8 cellular contexts compared by ENCODE assay signal in the genomic region with DNA sequence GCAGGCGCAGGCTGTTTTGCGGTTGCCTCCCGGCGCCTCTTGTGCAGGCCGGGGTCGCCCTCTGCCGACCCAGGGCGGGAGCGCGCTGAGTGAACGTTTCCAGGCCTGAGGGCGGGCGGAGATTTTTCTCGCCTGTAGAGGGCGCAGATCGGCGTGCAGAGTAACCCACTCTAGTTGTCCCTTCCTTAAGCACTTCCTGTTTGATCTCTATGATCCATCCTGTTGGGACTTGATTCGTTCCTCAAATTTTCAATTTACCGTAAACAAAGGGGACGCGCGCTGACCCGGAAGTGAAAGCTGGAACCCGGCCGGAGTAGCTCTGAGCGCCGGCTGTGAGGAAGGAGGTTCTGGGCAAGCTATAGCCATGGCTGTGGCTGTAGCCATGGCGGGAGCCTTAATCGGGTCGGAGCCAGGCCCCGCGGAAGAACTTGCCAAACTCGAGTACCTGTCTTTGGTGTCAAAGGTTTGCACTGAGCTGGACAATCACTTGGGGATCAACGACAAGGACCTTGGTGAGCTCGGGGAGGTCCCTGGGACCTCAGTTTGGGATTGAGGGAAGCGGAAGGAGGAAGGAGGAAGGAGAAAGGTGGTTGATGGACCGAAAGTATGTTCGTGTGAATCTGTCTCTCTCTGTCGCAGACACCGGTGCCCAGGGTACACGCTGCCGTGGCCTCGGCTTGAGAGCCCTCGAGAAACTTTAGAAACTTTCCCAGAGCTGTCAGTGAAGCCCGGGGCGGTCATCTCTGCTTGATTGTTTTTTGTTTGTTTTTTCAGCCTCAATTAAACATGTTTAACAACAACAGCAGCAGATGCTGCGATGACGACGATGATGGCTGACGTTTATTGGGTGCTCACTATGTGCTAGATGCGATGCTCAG.
DNase-seq lines count a peak whose midpoint lies in the region; ATAC-seq, FAIRE-seq and TF ChIP-seq lines count a peak whose summit lies in the region.

A gene (plus strand): TSS at position 302 of the 878 bp plus-strand sequence. CDS start 63 bp downstream, at position 365.

- in situ Hi-C loops in GM18951 (cut with MboI; ENCODE audit: low sequenced_read_pairs, unreplicated experiment): loop anchor here (5.0 kb wide), 1 partner anchor 92 kb away; no protein-coding TSS in a partner anchor

- peak; percentile 99 for FAIRE-seq in islet of Langerhans (lab: Jason Lieb, UNC)

- peak; percentile 90 for TF ChIP-seq POLR2A in GM18951 (IDR thresholded peaks at IDR 0.05; ENCODE audit: extremely low read depth, insufficient read depth, insufficient read length)

- TF ChIP-seq CTCF in AG09319 (IDR thresholded peaks at IDR 0.05; ENCODE audit: low read depth, low read length): no peak; the same call in none of the 2 replicates

- DNase-seq in AG09319 (ENCODE audit: extremely low read depth, low read depth) (peak; percentile 97), NCI-H345 treated with DMSO at 0.1 percent for 48 hours (lab: John Stamatoyannopoulos, UW; ENCODE audit: unreplicated experiment) (peak; percentile 99), cerebellar cortex (ENCODE audit: low spot score) (peak; percentile 99)
- DNase-seq in activated CD4-positive, CD25-positive, alpha-beta regulatory T cell treated with anti-CD3 and anti-CD28 coated beads, Interleukin-2, amount 50 U/mL, for 16 hours (ENCODE audit: low read depth, low spot score): peak; percentile 98
- DNase-seq in stimulated activated CD4-positive, alpha-beta T cell treated with anti-CD3 and anti-CD28 coated beads, Interleukin-12 subunit alpha, Interleukin-12 subunit beta, amount 100 ng/mL, for 48 hours (ENCODE audit: low read depth in 2 of 3, low spot score in 1 of 3): peak; percentile 96 to 99 (median 96)

- peak; percentile 96 for ATAC-seq in HG03280 (IDR thresholded peaks at IDR 0.05; ENCODE audit: unreplicated experiment)

Comparison
In these comparisons a context has a peak if more than half of its experiments do, and no peak if none do; other contexts are left out.
1. Peak in every context shown above with its lines: DNase-seq and ATAC-seq.